In the genomic region with DNA sequence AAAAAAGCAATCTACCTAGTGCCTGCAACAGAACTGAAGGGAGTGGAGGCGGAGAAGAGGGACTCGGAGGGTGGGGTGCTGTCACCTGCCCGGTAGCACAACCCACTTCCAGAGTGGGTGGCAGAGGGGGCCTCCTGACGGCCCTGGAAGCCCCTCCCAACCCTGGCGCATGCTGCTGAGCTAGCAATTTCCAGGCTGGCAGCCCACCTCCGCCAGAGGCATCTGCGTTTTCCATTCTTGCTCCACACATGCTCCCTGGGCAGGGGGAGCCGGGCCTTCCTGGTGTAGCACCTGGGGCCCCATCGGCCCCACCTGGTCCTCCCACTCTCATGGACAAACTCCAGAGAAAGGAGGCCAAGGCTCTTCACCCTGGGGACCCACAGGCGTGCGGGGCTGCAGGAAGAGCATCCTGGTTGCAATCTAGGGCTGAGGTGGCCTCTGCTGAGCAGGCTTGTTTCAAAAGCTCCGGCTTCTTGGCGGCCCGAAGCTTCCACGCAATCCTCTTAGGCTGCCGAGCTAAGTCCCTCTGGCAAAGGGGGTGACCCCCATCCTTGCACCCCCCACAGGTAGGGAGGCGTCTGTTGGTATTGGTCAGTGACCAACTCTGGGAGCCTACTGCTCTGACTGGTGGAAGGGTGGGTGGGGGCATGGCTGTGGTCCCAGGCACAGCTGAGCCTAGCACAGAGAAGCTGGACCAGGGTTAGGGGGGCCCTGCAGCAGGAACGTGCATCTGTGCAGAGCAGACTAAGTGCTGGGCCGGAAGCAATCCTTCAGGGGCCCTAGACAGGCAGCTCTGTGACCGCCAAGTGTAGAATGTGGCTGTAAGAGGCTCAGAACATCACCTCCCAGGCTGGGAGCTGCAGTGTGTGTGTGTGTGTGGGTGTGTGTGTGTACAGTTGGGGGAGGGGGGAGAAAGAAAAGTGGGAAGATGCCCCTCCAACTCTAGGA, we compare ENCODE assay signal across 8 cellular contexts. TPM values are rescaled to one million over a fixed set of nuclear protein-coding genes. Genes with fewer than 3 reads are reported as not detected.
DNase-seq lines count a peak whose midpoint lies in the region; ATAC-seq and TF ChIP-seq lines count a peak whose summit lies in the region.

No MANE protein-coding gene starts in this region.

- H3K4me2 ChIP-seq in neuronal stem cell (ENCODE audit: insufficient read depth, low read length, poor library complexity, severe bottlenecking) = peak overlapping the region; percentile 97

- H3K27ac ChIP-seq in neuronal stem cell (replicated peaks; ENCODE audit: low read length) = no peak overlapping the region

- POLR2A ChIA-PET in activated CD4-positive, alpha-beta T cell treated with anti-CD3 and anti-CD28 coated beads, Interleukin-2, amount 10 ng/mL, durations not matched to agents 7 days and 5 days (lab: Charles Lee) = no interaction called here

- H2BK120ac ChIP-seq in neuronal stem cell (ENCODE audit: low read depth, low read length) = no peak overlapping the region

- H3K9ac ChIP-seq in neuronal stem cell (ENCODE audit: low read depth, low read length, poor library complexity) = peak overlapping the region; percentile 21

- whole genome bisulfite sequencing in neuronal stem cell (ENCODE audit: extremely low coverage in 2 of 2, insufficient read length in 2 of 2, insufficient replicate concordance in 1 of 2), 2 donors = no CpG with 5 or more reads among the region's 20 CpGs

- H2BK5ac ChIP-seq in neuronal stem cell (ENCODE audit: low read length) = peak overlapping the region; percentile 82

- H2AFZ ChIP-seq in neuronal stem cell (ENCODE audit: low read length) = no peak overlapping the region

- peak overlapping the region; percentile 80 for H3K23ac ChIP-seq in neuronal stem cell (ENCODE audit: low read depth, low read length, poor library complexity)

- H3K36me3 ChIP-seq in HAP-1 (replicated peaks) (no peaks in the 10 kb centered on the region), neuronal stem cell (replicated peaks in 1 of 2; ENCODE audit: control insufficient read depth in 2 of 2, insufficient read depth in 2 of 2, low read length in 2 of 2) (peaks cover 3 to 57% of the 10 kb centered on the region in 2 donors)

- H3K4ac ChIP-seq in neuronal stem cell (ENCODE audit: low read length) = no peak overlapping the region

- H3K18ac ChIP-seq in neuronal stem cell (ENCODE audit: low read length) = peak overlapping the region; percentile 94

- peaks cover 22% of the 10 kb centered on the region for H3K4me1 Mint-ChIP-seq in activated CD4-positive, alpha-beta T cell treated with anti-CD3 and anti-CD28 coated beads, Interleukin-2, amount 10 ng/mL, durations not matched to agents 7 days and 5 days

- H3K27me3 ChIP-seq in HAP-1 (ENCODE audit: low read depth) = no peaks in the 10 kb centered on the region
- peaks cover 0 to 19% (median 0%) of the 10 kb centered on the region in 3 experiments for H3K27me3 ChIP-seq in neuronal stem cell (ENCODE audit: control insufficient read depth in 3 of 3, insufficient read depth in 3 of 3, low read depth in 1 of 3, low read length in 3 of 3)

- H2BK12ac ChIP-seq in neuronal stem cell (ENCODE audit: low read length) = no peak overlapping the region

- H3K9me3 Mint-ChIP-seq in activated CD4-positive, alpha-beta T cell treated with anti-CD3 and anti-CD28 coated beads, Interleukin-2, amount 10 ng/mL, durations not matched to agents 7 days and 5 days = no peaks in the 10 kb centered on the region

- TF ChIP-seq CTCF in fibroblast of the aortic adventitia (IDR thresholded peaks at IDR 0.05; ENCODE audit: insufficient read depth, low read length) = no peak

- no peak overlapping the region for H4K8ac ChIP-seq in neuronal stem cell (ENCODE audit: low read depth, low read length)

- CTCF ChIA-PET in activated CD4-positive, alpha-beta T cell treated with anti-CD3 and anti-CD28 coated beads, Interleukin-2, amount 10 ng/mL, durations not matched to agents 7 days and 5 days (lab: Charles Lee) = interaction anchor here (0.5 to 0.6 kb wide), 2 partner anchors 257 to 308 kb away, joined by 3 to 4 read pairs; no protein-coding TSS in a partner anchor

- DNase-seq in HAP-1 (ENCODE audit: low spot score in 2 of 2) (no peak), fibroblast of the aortic adventitia (ENCODE audit: low read depth) (peak; percentile 46), neuronal stem cell (ENCODE audit: low spot score) (no peak), NCI-H2227 treated with DMSO at 0.1 percent for 48 hours (lab: John Stamatoyannopoulos, UW) (no peak), MV-4-11 (lab: John Stamatoyannopoulos, UW) (no peak)
- peak; percentile 18 for DNase-seq in activated CD4-positive, alpha-beta T cell treated with anti-CD3 and anti-CD28 coated beads, Interleukin-2, amount 10 ng/mL, durations not matched to agents 7 days and 5 days
- DNase-seq in stimulated activated CD4-positive, alpha-beta T cell treated with anti-CD3 and anti-CD28 coated beads, Interleukin-4, amount 100 ng/mL, for 1 hour = no peak

- H2AK5ac ChIP-seq in neuronal stem cell (ENCODE audit: low read depth, low read length) = peak overlapping the region; percentile 74

- peaks cover 3% of the 10 kb centered on the region for H3K27me3 Mint-ChIP-seq in activated CD4-positive, alpha-beta T cell treated with anti-CD3 and anti-CD28 coated beads, Interleukin-2, amount 10 ng/mL, durations not matched to agents 7 days and 5 days

- H3K79me1 ChIP-seq in neuronal stem cell (ENCODE audit: low read depth, low read length) = peaks cover 36% of the 10 kb centered on the region

- in situ Hi-C loops in HAP-1 (cut with MboI; ENCODE audit: low sequenced_read_pairs) = no loop called here

- no peaks in the 10 kb centered on the region for H3K36me3 Mint-ChIP-seq in activated CD4-positive, alpha-beta T cell treated with anti-CD3 and anti-CD28 coated beads, Interleukin-2, amount 10 ng/mL, durations not matched to agents 7 days and 5 days (ENCODE audit: low read depth)

- H3K9me3 ChIP-seq in HAP-1 = no peaks in the 10 kb centered on the region
- no peaks in the 10 kb centered on the region for H3K9me3 ChIP-seq in neuronal stem cell (replicated peaks in 1 of 2; ENCODE audit: control insufficient read depth in 2 of 2, insufficient read depth in 1 of 2, low read depth in 1 of 2, low read length in 2 of 2)

- H3K14ac ChIP-seq in neuronal stem cell (ENCODE audit: low read length) = peak overlapping the region; percentile 71

- H3K4me3 ChIP-seq in HAP-1 (peak overlapping the region; percentile 59), fibroblast of the aortic adventitia (ENCODE audit: low read depth, low read length) (peak overlapping the region; percentile 76), neuronal stem cell (ENCODE audit: low read length in 2 of 2) (peak overlapping the region in 1 of 2 donors; percentile 97)

- no peak for ATAC-seq in GM19328 (IDR thresholded peaks at IDR 0.05; ENCODE audit: unreplicated experiment)

- peak overlapping the region; percentile 83 for H3K4me3 Mint-ChIP-seq in activated CD4-positive, alpha-beta T cell treated with anti-CD3 and anti-CD28 coated beads, Interleukin-2, amount 10 ng/mL, durations not matched to agents 7 days and 5 days

- peak overlapping the region; percentile 3 for H3K27ac Mint-ChIP-seq in activated CD4-positive, alpha-beta T cell treated with anti-CD3 and anti-CD28 coated beads, Interleukin-2, amount 10 ng/mL, durations not matched to agents 7 days and 5 days

- peaks cover 4% of the 10 kb centered on the region; the same call in 1 of the 2 replicates for H3K4me1 ChIP-seq in HAP-1
- peaks cover 25 to 27% of the 10 kb centered on the region in 2 donors for H3K4me1 ChIP-seq in neuronal stem cell (ENCODE audit: control insufficient read depth in 2 of 2, insufficient read depth in 1 of 2, low read depth in 1 of 2, low read length in 2 of 2)

- H2BK15ac ChIP-seq in neuronal stem cell (ENCODE audit: low read length) = peak overlapping the region; percentile 85

- H4K91ac ChIP-seq in neuronal stem cell (ENCODE audit: low read depth, low read length, poor library complexity) = no peak overlapping the region

RNA-seq across cellular contexts. Expression of gene HS6ST1, which starts 2.6 kb away (rescaled TPM):
- 1 to 10 TPM; 7.9 to 8.4 TPM for total RNA-seq in activated CD4-positive, alpha-beta T cell treated with anti-CD3 and anti-CD28 coated beads, Interleukin-2, amount 10 ng/mL, durations not matched to agents 7 days and 5 days
- 7.7 and 10.6 TPM in 2 replicates for total RNA-seq in fibroblast of the aortic adventitia (ENCODE audit: low replicate concordance)
- 32.8 TPM for polyA plus RNA-seq in neuronal stem cell (2013, experiment 1 of 2)
- polyA plus RNA-seq in neuronal stem cell (2013, experiment 2 of 2) = 32.8 TPM

Comparison
In these comparisons a context has a peak if more than half of its experiments do, and no peak if none do; other contexts are left out.
1. DNase-seq: peak in activated CD4-positive, alpha-beta T cell treated with anti-CD3 and anti-CD28 coated beads, Interleukin-2, amount 10 ng/mL, durations not matched to agents 7 days and 5 days (single experiment) and fibroblast of the aortic adventitia (single experiment); none in HAP-1 (0 of 2), neuronal stem cell (single experiment), NCI-H2227 treated with DMSO at 0.1 percent for 48 hours (single experiment), MV-4-11 (single experiment) and stimulated activated CD4-positive, alpha-beta T cell treated with anti-CD3 and anti-CD28 coated beads, Interleukin-4, amount 100 ng/mL, for 1 hour (single experiment).